ENCODE assay signal across 8 cellular contexts in genomic region chr6:51633424-51633823, GRCh38.
"Had no signal": no experiment of that assay in that cellular context is flagged by ENCODE, and none has a peak within 500 bp of the region (broad histone marks: within the 10 kb centered on the region; RNA-seq: fewer than 3 reads in every experiment).

No MANE protein-coding gene starts in this region.

- FAIRE-seq: G401.6, GM12878, GM12891, GM12892, GM18507, GM19239 had no signal

- ATAC-seq: GM12878 had no signal

- DNase-seq: GDM1, GF-D8 had no signal

- H3K4me3 ChIP-seq: GM12878 had no signal
